ENCODE assay signal across 26 cellular contexts in genomic region chr6:136318676-136319075, GRCh38.
"Had no signal": no experiment of that assay in that cellular context is flagged by ENCODE, and none has a peak within 500 bp of the region (broad histone marks: within the 10 kb centered on the region; RNA-seq: fewer than 3 reads in every experiment).

No MANE protein-coding gene starts in this region.

- DNase-seq: cerebellar nuclear complex; cortex of kidney; effector CD4-positive, alpha-beta T cell; heart left ventricle; kidney; mesendoderm; midbrain; naive thymus-derived CD4-positive, alpha-beta T cell; nephron progenitor cell; stimulated activated CD4-positive, alpha-beta T cell treated with anti-CD3 and anti-CD28 coated beads, Interleukin-12 subunit alpha, Interleukin-12 subunit beta, amount 100 ng/mL, for 4 hours; stimulated activated CD4-positive, alpha-beta T cell treated with anti-CD3 and anti-CD28 coated beads, Interleukin-1b, Interleukin-23, amount 100 ng/mL, for 48 hours; stimulated activated CD4-positive, alpha-beta T cell treated with anti-CD3 and anti-CD28 coated beads, Interleukin-4, amount 100 ng/mL, for 1 hour; stimulated activated CD8-positive, alpha-beta memory T cell treated with anti-CD3 and anti-CD28 coated beads, Interleukin-4, amount 100 ng/mL, for 48 hours; stimulated activated naive CD4-positive, alpha-beta T cell; stimulated activated naive CD8-positive, alpha-beta T cell treated with anti-CD3 and anti-CD28 coated beads, Interleukin-15, amount 100 ng/mL, for 72 hours; transverse colon had no signal

- H3K4me1 ChIP-seq: heart left ventricle, prostate gland, right atrium auricular region, transverse colon had no signal

- H3K36me3 ChIP-seq: heart left ventricle, prostate gland, right atrium auricular region, suprapubic skin, transverse colon had no signal

- H3K4me3 ChIP-seq: heart left ventricle, hepatocyte, prostate gland, right atrium auricular region, smooth muscle cell, suprapubic skin, transverse colon had no signal

- H2AFZ ChIP-seq: hepatocyte had no signal

- H3K4me2 ChIP-seq: hepatocyte, smooth muscle cell had no signal

- FAIRE-seq: frontal cortex, kidney had no signal

- ATAC-seq: esophagus mucosa; heart left ventricle; left lobe of liver; naive thymus-derived CD4-positive, alpha-beta T cell; sciatic nerve; stimulated activated naive CD8-positive, alpha-beta T cell treated with anti-CD3 and anti-CD28 coated beads, Interleukin-15, amount 100 ng/mL, for 72 hours had no signal

- H3K27me3 ChIP-seq: heart left ventricle, hepatocyte, right atrium auricular region, suprapubic skin, transverse colon had no signal

- H3K27ac ChIP-seq: epithelial cell of prostate, heart left ventricle, hepatocyte, prostate gland, right atrium auricular region, suprapubic skin, transverse colon had no signal

- H3K79me2 ChIP-seq: hepatocyte had no signal

- H3K9me3 ChIP-seq: heart left ventricle, prostate gland, right atrium auricular region, suprapubic skin, transverse colon had no signal
